In the genomic region with DNA sequence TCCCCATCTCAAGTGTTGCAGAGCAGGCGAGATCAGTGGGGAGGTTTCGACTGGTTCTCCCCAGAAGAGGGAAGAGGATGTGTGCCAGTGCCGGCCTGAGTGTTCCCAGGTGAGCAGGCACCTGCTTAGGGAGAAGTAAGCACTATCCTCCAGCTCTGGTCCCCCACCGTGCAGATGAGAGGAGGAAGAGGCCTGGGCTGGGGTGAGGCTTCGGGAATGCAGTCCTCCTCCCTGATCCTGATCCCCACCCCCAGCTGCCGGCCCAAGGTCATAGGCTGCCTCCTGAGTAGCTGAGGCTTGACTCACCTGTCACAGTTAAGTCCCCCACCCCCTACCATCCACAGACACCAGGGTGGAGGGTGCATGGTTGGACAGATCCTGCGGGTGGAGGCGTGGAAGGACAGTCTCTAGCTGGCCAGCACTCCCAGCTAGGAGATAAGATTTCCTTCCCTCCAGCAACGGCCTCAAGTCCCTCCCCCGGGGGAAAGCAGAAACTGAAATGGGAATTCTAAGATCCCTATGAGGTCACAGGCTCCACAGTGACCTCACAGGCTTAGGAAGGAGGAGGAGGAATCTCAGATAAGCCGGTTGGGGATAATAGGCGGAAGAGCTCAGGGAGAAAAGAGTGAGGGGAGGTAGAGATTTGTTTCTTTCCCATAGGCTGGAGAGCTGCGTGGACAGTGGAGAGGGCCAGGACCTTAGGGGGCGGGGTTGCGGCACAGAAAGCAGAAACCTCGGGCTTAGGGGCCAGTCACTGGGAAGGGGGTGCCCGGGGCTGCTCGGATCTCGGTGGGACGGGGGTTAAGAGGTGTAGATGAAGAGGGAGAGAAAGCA, we compare ENCODE assay signal across 1 cellular context.
TF ChIP-seq lines count a peak whose summit lies in the region.

No MANE protein-coding gene starts in this region.

TF ChIP-seq in K562, 482 proteins besides CTCF, POLR2A, EP300 and RAD21 (continued from another document and continues in another):
- TF ChIP-seq FOXM1 (IDR thresholded peaks at IDR 0.05; ENCODE audit: low read depth) (no peak), FOXM1 (CRISPR knock-in tag; IDR thresholded peaks at IDR 0.05; ENCODE audit: low read depth) (0 out of 2 replicates have a peak, but pooled peaks have one; percentile 41), ZNF253 (CRISPR knock-in tag; conservative IDR thresholded peaks at IDR 0.05) (no peak), KLF10 (CRISPR knock-in tag; IDR thresholded peaks at IDR 0.05) (no peak), SMC3 (conservative IDR thresholded peaks at IDR 0.05; ENCODE audit: insufficient read depth, low read depth, low read length) (no peak), RCOR1 (IDR thresholded peaks at IDR 0.05; ENCODE audit: borderline replicate concordance in 1 of 2, low read depth in 2 of 2, low read length in 2 of 2) (peak in 1 of 2 experiments; percentile 21; a peak in 1 of 4 replicates), WHSC1 (IDR thresholded peaks at IDR 0.05; ENCODE audit: low read length) (no peak), RBM25 (IDR thresholded peaks at IDR 0.05; ENCODE audit: low read depth, low read length, severe bottlenecking) (no peak), RB1 (IDR thresholded peaks at IDR 0.05; ENCODE audit: low read depth) (no peak), GABPA (tag; conservative IDR thresholded peaks at IDR 0.05; ENCODE audit: low read depth) (no peak), ZNF134 (CRISPR knock-in tag; conservative IDR thresholded peaks at IDR 0.05) (no peak), CREM (IDR thresholded peaks at IDR 0.05; ENCODE audit: low read depth) (peak; percentile 81), ESRRA (IDR thresholded peaks at IDR 0.05; ENCODE audit: borderline replicate concordance, low read depth) (0 out of 2 replicates have a peak, but pooled peaks have one; percentile 28), ARHGAP35 (IDR thresholded peaks at IDR 0.05; ENCODE audit: partially characterized antibody) (peak; percentile 31), DNMT1 (IDR thresholded peaks at IDR 0.05) (no peak), ZNF766 (CRISPR knock-in tag; conservative IDR thresholded peaks at IDR 0.05) (no peak), ZNF785 (CRISPR knock-in tag; IDR thresholded peaks at IDR 0.05) (no peak), HMGN3 (IDR thresholded peaks at IDR 0.05; ENCODE audit: borderline replicate concordance, extremely low read depth, insufficient read length, low read depth, low read length) (no peak), XRCC5 (IDR thresholded peaks at IDR 0.05; ENCODE audit: low read depth, low read length) (no peak), ZC3H4 (CRISPR knock-in tag; IDR thresholded peaks at IDR 0.05; ENCODE audit: borderline replicate concordance) (peak; percentile 18; the same call in 1 of the 2 replicates), HEY1 (CRISPR knock-in tag; IDR thresholded peaks at IDR 0.05; ENCODE audit: borderline replicate concordance) (no peak), ZFP30 (CRISPR knock-in tag; IDR thresholded peaks at IDR 0.05; ENCODE audit: borderline replicate concordance) (no peak), ZNF830 (CRISPR knock-in tag; IDR thresholded peaks at IDR 0.05) (0 out of 2 replicates have a peak, but pooled peaks have one; percentile 68), ZNF41 (CRISPR knock-in tag; conservative IDR thresholded peaks at IDR 0.05) (no peak), MAFF (IDR thresholded peaks at IDR 0.05; ENCODE audit: low read length) (no peak), NFE2L1 (tag; IDR thresholded peaks at IDR 0.05; ENCODE audit: borderline replicate concordance, low read depth) (no peak), OTX1 (CRISPR knock-in tag; IDR thresholded peaks at IDR 0.05) (no peak), ZNF780A (CRISPR knock-in tag; IDR thresholded peaks at IDR 0.05) (no peak), ZFP1 (CRISPR knock-in tag; IDR thresholded peaks at IDR 0.05) (peak; percentile 54; the same call in 1 of the 2 replicates), ZNF79 (CRISPR knock-in tag; IDR thresholded peaks at IDR 0.05; ENCODE audit: low read depth) (no peak), TEAD1 (CRISPR knock-in tag; IDR thresholded peaks at IDR 0.05) (0 out of 4 replicates have a peak, but pooled peaks of 1 of the 2 experiments have one; percentile 36)
- TF ChIP-seq, protein P1, sequence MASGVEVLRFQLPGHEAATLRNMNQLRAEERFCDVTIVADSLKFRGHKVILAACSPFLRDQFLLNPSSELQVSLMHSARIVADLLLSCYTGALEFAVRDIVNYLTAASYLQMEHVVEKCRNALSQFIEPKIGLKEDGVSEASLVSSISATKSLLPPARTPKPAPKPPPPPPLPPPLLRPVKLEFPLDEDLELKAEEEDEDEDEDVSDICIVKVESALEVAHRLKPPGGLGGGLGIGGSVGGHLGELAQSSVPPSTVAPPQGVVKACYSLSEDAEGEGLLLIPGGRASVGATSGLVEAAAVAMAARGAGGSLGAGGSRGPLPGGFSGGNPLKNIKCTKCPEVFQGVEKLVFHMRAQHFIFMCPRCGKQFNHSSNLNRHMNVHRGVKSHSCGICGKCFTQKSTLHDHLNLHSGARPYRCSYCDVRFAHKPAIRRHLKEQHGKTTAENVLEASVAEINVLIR (CRISPR knock-in tag; IDR thresholded peaks at IDR 0.05), result peak; percentile 58; the same call in 1 of the 2 replicates
- TF ChIP-seq, protein P2, sequence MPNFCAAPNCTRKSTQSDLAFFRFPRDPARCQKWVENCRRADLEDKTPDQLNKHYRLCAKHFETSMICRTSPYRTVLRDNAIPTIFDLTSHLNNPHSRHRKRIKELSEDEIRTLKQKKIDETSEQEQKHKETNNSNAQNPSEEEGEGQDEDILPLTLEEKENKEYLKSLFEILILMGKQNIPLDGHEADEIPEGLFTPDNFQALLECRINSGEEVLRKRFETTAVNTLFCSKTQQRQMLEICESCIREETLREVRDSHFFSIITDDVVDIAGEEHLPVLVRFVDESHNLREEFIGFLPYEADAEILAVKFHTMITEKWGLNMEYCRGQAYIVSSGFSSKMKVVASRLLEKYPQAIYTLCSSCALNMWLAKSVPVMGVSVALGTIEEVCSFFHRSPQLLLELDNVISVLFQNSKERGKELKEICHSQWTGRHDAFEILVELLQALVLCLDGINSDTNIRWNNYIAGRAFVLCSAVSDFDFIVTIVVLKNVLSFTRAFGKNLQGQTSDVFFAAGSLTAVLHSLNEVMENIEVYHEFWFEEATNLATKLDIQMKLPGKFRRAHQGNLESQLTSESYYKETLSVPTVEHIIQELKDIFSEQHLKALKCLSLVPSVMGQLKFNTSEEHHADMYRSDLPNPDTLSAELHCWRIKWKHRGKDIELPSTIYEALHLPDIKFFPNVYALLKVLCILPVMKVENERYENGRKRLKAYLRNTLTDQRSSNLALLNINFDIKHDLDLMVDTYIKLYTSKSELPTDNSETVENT (CRISPR knock-in tag; IDR thresholded peaks at IDR 0.05), result peak; percentile 42; the same call in 1 of the 2 replicates
- TF ChIP-seq, protein P3, sequence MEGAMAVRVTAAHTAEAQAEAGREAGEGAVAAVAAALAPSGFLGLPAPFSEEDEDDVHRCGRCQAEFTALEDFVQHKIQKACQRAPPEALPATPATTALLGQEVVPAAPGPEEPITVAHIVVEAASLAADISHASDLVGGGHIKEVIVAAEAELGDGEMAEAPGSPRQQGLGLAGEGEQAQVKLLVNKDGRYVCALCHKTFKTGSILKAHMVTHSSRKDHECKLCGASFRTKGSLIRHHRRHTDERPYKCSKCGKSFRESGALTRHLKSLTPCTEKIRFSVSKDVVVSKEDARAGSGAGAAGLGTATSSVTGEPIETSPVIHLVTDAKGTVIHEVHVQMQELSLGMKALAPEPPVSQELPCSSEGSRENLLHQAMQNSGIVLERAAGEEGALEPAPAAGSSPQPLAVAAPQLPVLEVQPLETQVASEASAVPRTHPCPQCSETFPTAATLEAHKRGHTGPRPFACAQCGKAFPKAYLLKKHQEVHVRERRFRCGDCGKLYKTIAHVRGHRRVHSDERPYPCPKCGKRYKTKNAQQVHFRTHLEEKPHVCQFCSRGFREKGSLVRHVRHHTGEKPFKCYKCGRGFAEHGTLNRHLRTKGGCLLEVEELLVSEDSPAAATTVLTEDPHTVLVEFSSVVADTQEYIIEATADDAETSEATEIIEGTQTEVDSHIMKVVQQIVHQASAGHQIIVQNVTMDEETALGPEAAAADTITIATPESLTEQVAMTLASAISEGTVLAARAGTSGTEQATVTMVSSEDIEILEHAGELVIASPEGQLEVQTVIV (CRISPR knock-in tag; IDR thresholded peaks at IDR 0.05; ENCODE audit: borderline replicate concordance), result no peak
- TF ChIP-seq, protein P4, sequence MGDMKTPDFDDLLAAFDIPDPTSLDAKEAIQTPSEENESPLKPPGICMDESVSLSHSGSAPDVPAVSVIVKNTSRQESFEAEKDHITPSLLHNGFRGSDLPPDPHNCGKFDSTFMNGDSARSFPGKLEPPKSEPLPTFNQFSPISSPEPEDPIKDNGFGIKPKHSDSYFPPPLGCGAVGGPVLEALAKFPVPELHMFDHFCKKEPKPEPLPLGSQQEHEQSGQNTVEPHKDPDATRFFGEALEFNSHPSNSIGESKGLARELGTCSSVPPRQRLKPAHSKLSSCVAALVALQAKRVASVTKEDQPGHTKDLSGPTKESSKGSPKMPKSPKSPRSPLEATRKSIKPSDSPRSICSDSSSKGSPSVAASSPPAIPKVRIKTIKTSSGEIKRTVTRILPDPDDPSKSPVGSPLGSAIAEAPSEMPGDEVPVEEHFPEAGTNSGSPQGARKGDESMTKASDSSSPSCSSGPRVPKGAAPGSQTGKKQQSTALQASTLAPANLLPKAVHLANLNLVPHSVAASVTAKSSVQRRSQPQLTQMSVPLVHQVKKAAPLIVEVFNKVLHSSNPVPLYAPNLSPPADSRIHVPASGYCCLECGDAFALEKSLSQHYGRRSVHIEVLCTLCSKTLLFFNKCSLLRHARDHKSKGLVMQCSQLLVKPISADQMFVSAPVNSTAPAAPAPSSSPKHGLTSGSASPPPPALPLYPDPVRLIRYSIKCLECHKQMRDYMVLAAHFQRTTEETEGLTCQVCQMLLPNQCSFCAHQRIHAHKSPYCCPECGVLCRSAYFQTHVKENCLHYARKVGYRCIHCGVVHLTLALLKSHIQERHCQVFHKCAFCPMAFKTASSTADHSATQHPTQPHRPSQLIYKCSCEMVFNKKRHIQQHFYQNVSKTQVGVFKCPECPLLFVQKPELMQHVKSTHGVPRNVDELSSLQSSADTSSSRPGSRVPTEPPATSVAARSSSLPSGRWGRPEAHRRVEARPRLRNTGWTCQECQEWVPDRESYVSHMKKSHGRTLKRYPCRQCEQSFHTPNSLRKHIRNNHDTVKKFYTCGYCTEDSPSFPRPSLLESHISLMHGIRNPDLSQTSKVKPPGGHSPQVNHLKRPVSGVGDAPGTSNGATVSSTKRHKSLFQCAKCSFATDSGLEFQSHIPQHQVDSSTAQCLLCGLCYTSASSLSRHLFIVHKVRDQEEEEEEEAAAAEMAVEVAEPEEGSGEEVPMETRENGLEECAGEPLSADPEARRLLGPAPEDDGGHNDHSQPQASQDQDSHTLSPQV (IDR thresholded peaks at IDR 0.05), result no peak
- TF ChIP-seq, protein P5, sequence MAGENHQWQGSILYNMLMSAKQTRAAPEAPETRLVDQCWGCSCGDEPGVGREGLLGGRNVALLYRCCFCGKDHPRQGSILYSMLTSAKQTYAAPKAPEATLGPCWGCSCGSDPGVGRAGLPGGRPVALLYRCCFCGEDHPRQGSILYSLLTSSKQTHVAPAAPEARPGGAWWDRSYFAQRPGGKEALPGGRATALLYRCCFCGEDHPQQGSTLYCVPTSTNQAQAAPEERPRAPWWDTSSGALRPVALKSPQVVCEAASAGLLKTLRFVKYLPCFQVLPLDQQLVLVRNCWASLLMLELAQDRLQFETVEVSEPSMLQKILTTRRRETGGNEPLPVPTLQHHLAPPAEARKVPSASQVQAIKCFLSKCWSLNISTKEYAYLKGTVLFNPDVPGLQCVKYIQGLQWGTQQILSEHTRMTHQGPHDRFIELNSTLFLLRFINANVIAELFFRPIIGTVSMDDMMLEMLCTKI (IDR thresholded peaks at IDR 0.05; ENCODE audit: partially characterized antibody), result no peak
- TF ChIP-seq, protein P6, sequence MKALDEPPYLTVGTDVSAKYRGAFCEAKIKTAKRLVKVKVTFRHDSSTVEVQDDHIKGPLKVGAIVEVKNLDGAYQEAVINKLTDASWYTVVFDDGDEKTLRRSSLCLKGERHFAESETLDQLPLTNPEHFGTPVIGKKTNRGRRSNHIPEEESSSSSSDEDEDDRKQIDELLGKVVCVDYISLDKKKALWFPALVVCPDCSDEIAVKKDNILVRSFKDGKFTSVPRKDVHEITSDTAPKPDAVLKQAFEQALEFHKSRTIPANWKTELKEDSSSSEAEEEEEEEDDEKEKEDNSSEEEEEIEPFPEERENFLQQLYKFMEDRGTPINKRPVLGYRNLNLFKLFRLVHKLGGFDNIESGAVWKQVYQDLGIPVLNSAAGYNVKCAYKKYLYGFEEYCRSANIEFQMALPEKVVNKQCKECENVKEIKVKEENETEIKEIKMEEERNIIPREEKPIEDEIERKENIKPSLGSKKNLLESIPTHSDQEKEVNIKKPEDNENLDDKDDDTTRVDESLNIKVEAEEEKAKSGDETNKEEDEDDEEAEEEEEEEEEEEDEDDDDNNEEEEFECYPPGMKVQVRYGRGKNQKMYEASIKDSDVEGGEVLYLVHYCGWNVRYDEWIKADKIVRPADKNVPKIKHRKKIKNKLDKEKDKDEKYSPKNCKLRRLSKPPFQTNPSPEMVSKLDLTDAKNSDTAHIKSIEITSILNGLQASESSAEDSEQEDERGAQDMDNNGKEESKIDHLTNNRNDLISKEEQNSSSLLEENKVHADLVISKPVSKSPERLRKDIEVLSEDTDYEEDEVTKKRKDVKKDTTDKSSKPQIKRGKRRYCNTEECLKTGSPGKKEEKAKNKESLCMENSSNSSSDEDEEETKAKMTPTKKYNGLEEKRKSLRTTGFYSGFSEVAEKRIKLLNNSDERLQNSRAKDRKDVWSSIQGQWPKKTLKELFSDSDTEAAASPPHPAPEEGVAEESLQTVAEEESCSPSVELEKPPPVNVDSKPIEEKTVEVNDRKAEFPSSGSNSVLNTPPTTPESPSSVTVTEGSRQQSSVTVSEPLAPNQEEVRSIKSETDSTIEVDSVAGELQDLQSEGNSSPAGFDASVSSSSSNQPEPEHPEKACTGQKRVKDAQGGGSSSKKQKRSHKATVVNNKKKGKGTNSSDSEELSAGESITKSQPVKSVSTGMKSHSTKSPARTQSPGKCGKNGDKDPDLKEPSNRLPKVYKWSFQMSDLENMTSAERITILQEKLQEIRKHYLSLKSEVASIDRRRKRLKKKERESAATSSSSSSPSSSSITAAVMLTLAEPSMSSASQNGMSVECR (CRISPR knock-in tag; IDR thresholded peaks at IDR 0.05), result 0 out of 2 replicates have a peak, but pooled peaks have one; percentile 63
- TF ChIP-seq, protein P7, sequence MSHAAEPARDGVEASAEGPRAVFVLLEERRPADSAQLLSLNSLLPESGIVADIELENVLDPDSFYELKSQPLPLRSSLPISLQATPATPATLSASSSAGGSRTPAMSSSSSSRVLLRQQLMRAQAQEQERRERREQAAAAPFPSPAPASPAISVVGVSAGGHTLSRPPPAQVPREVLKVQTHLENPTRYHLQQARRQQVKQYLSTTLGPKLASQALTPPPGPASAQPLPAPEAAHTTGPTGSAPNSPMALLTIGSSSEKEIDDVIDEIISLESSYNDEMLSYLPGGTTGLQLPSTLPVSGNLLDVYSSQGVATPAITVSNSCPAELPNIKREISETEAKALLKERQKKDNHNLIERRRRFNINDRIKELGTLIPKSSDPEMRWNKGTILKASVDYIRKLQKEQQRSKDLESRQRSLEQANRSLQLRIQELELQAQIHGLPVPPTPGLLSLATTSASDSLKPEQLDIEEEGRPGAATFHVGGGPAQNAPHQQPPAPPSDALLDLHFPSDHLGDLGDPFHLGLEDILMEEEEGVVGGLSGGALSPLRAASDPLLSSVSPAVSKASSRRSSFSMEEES (CRISPR knock-in tag; IDR thresholded peaks at IDR 0.05), result no peak
- TF ChIP-seq, protein P8, sequence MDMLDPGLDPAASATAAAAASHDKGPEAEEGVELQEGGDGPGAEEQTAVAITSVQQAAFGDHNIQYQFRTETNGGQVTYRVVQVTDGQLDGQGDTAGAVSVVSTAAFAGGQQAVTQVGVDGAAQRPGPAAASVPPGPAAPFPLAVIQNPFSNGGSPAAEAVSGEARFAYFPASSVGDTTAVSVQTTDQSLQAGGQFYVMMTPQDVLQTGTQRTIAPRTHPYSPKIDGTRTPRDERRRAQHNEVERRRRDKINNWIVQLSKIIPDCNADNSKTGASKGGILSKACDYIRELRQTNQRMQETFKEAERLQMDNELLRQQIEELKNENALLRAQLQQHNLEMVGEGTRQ (CRISPR knock-in tag; IDR thresholded peaks at IDR 0.05), result no peak
